9 cellular contexts compared by ENCODE assay signal in genomic region chr5:55991768-55992486, GRCh38. TPM values are rescaled to one million over a fixed set of nuclear protein-coding genes. Genes with fewer than 3 reads are reported as not detected.
DNase-seq lines count a peak whose midpoint lies in the region; ATAC-seq and TF ChIP-seq lines count a peak whose summit lies in the region.
"Had no signal": no experiment of that assay in that cellular context is flagged by ENCODE, and none has a peak within 500 bp of the region (broad histone marks: within the 10 kb centered on the region; RNA-seq: fewer than 3 reads in every experiment).

No MANE protein-coding gene starts in this region.

- H4K8ac ChIP-seq in mesendoderm (ENCODE audit: low read depth, low read length) = no peak overlapping the region

- no peak overlapping the region for H4K5ac ChIP-seq in mesendoderm (ENCODE audit: low read length)

- H3K4ac ChIP-seq in mesendoderm (ENCODE audit: low read depth, low read length) = no peak overlapping the region

- no peak overlapping the region for H2AK5ac ChIP-seq in mesendoderm (ENCODE audit: low read length)

- TF ChIP-seq CTCF in right atrium auricular region (IDR thresholded peaks at IDR 0.05) = no peak

- H3K56ac ChIP-seq in mesendoderm (ENCODE audit: low read length) = no peak overlapping the region

- ATAC-seq in left cardiac atrium = no peak
- ATAC-seq in aorta (ENCODE audit: low FRiP score) = no peak
- no peak for ATAC-seq in GM18909 (IDR thresholded peaks at IDR 0.05; ENCODE audit: poor library complexity, unreplicated experiment)

- no CpG with 5 or more reads among the region's 5 CpGs for whole genome bisulfite sequencing in mesendoderm (ENCODE audit: extremely low coverage, insufficient coverage, low lambda C conversion rate)
- 74 to 78% methylated on average over 5 of the region's 5 CpGs for WGBS in aorta, 2 donors

- H3K9me3 ChIP-seq in right atrium auricular region (no peaks in the 10 kb centered on the region), aorta (ENCODE audit: control insufficient read depth, low read length) (no peaks in the 10 kb centered on the region)

- H3K27me3 ChIP-seq in right atrium auricular region (no peaks in the 10 kb centered on the region), mesendoderm (ENCODE audit: insufficient read depth, low read length, poor library complexity) (no peaks in the 10 kb centered on the region), aorta (ENCODE audit: control insufficient read depth in 1 of 2, insufficient read depth in 2 of 2, low read length in 1 of 2) (no peaks in the 10 kb centered on the region)

- peak overlapping the region; percentile 5 for H3K9ac ChIP-seq in mesendoderm (ENCODE audit: low read length)

- H2BK120ac ChIP-seq in mesendoderm (ENCODE audit: low read depth, low read length) = no peak overlapping the region

- no peak overlapping the region for H2BK15ac ChIP-seq in mesendoderm (replicated peaks; ENCODE audit: low read depth)

- H3K4me3 ChIP-seq in right atrium auricular region = peak overlapping the region; percentile 86 to 89
- no peak overlapping the region for H3K4me3 ChIP-seq in mesendoderm (ENCODE audit: low read length)
- H3K4me3 ChIP-seq in aorta (ENCODE audit: low read length in 2 of 2) = peak overlapping the region; percentile 12 to 37

- H3K23ac ChIP-seq in mesendoderm (ENCODE audit: low read length) = no peak overlapping the region

- H3K79me1 ChIP-seq in mesendoderm (ENCODE audit: low read length) = peaks cover 3% of the 10 kb centered on the region

- intact Hi-C loops in left cardiac atrium (cut with DNase I) (no loop called here), aorta (cut with DNase I) (loop anchor here (10.0 kb wide), 2 partner anchors 173 to 183 kb away; no protein-coding TSS in a partner anchor)

- no peak overlapping the region for H3K4me2 ChIP-seq in mesendoderm (ENCODE audit: low read length)

- no peak overlapping the region for H3K18ac ChIP-seq in mesendoderm (ENCODE audit: low read length)

- peaks cover 21% of the 10 kb centered on the region for H3K79me2 ChIP-seq in mesendoderm (ENCODE audit: control insufficient read depth, insufficient read depth, low read length)

- H3K4me1 ChIP-seq in right atrium auricular region = peaks cover 0 to 54% of the 10 kb centered on the region in 2 donors
- H3K4me1 ChIP-seq in mesendoderm (ENCODE audit: control insufficient read depth, low read depth, low read length) = no peaks in the 10 kb centered on the region
- peaks cover 3% of the 10 kb centered on the region in 2 donors for H3K4me1 ChIP-seq in aorta (ENCODE audit: control insufficient read depth in 1 of 2, insufficient read depth in 2 of 2, low read length in 2 of 2)

- H3K27ac ChIP-seq in right atrium auricular region (peak overlapping the region; percentile 98 to 99), mesendoderm (ENCODE audit: low read depth, low read length) (no peak overlapping the region), aorta (ENCODE audit: low read depth in 1 of 2, low read length in 2 of 2) (no peak overlapping the region)

- no peak overlapping the region for H2BK5ac ChIP-seq in mesendoderm (ENCODE audit: low read length)

- no peak for DNase-seq in right atrium auricular region (ENCODE audit: low spot score)
- DNase-seq in left cardiac atrium = no peak
- peak; percentile 27 for DNase-seq in astrocyte of the hippocampus (ENCODE audit: low read depth, low spot score)
- DNase-seq in mesendoderm = no peak
- DNase-seq in aorta = no peak
- no peak for DNase-seq in superior temporal gyrus (ENCODE audit: extremely low spot score)
- no peak for DNase-seq in DMS79 (lab: John Stamatoyannopoulos, UW)
- DNase-seq: NCI-H82 had no signal

- H3K36me3 ChIP-seq in right atrium auricular region (no peaks in the 10 kb centered on the region), mesendoderm (ENCODE audit: control insufficient read depth, insufficient read depth, low read length) (no peaks in the 10 kb centered on the region), aorta (ENCODE audit: control insufficient read depth in 1 of 2, insufficient read depth in 2 of 2, low read length in 1 of 2) (peaks cover 0 to under 1% of the 10 kb centered on the region in 2 donors)

RNA-seq across cellular contexts. Expression of gene IL6ST, which starts 2.8 kb away (rescaled TPM):
- total RNA-seq in right atrium auricular region = 100 to 1,000 TPM; 244 to 263 TPM
- 100 to 1,000 TPM; 204 to 261 TPM for total RNA-seq in left cardiac atrium
- 7.6 TPM for polyA plus RNA-seq in mesendoderm (2013, experiment 1 of 2)
- 7.3 TPM for polyA plus RNA-seq in mesendoderm (2013, experiment 2 of 2)
- 100 to 1,000 TPM; 353 to 370 TPM for total RNA-seq in aorta
- polyA plus RNA-seq in aorta = 10 to 100 TPM; 59.0 to 72.4 TPM

Comparison
In these comparisons a context has a peak if more than half of its experiments do, and no peak if none do; other contexts are left out.
1. H3K27ac ChIP-seq: peak in right atrium auricular region (2 of 2); none in mesendoderm (single experiment) and aorta (0 of 2).
2. intact Hi-C loops: an anchor here in aorta (10.0 kb wide); none called in left cardiac atrium.